Comparison of ENCODE assay signal across 8 cellular contexts in the genomic region with DNA sequence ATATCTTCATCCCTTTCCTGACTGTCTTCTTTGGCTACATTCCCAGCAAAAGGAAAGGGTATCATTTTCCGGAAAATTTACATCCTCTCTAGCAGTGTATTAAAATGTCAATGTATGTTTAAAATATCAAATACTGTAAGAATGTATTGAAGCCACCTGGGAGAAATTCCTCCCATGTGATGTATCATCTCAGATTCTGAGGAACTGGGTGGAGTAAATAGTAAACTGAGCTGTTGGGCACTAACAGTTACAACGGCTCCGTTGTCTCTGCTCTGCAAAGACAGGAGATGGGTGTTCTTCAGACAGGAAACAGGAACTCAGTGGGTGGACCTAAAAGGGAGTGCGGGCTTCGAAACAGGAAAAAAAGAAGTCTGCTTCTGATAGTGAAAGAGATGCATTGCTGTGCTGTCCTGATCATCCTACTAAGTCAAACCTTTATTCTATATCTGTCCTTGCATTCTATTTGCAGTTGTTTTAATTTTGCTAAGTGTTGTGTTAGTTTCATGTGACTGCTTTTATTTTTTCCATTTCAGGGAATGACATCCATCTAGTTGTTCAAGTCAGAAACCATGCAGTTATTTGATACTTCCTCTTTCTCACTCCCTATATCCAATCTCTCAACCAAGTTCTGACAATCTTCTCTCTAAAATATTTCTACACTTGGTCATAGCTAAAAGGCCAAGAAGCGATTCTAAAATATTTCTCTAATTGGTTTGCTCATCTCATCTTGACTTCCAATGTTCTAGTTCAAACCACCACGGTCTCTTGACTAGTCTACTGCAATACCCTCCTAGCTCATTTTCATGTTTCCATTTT. TPM values are rescaled to one million over a fixed set of nuclear protein-coding genes. Genes with fewer than 3 reads are reported as not detected.
DNase-seq lines count a peak whose midpoint lies in the region; ATAC-seq and TF ChIP-seq lines count a peak whose summit lies in the region.

No MANE protein-coding gene starts in this region.

- no peaks in the 10 kb centered on the region for H3K27me3 Mint-ChIP-seq in activated T-cell treated with anti-CD3 and anti-CD28 coated beads, Interleukin-2, amount 50 U/mL, for 24 hours

- H3K36me3 Mint-ChIP-seq in activated T-cell treated with anti-CD3 and anti-CD28 coated beads, Interleukin-2, amount 50 U/mL, for 24 hours (ENCODE audit: low read depth), result no peaks in the 10 kb centered on the region

- no peaks in the 10 kb centered on the region for H3K36me3 ChIP-seq in gastroesophageal sphincter
- H3K36me3 ChIP-seq in thyroid gland, result no peaks in the 10 kb centered on the region

- H3K9me3 ChIP-seq in gastroesophageal sphincter (no peaks in the 10 kb centered on the region), thyroid gland (no peaks in the 10 kb centered on the region)

- peaks cover 33% of the 10 kb centered on the region for H3K4me1 Mint-ChIP-seq in activated T-cell treated with anti-CD3 and anti-CD28 coated beads, Interleukin-2, amount 50 U/mL, for 24 hours (ENCODE audit: low read depth)

- peak; percentile 41 for ATAC-seq in HG03095 (IDR thresholded peaks at IDR 0.05; ENCODE audit: unreplicated experiment)
- ATAC-seq in SK-N-SH treated with all-trans-retinoic acid at 6 μM for 48 hours, result peak; percentile 97
- ATAC-seq in gastroesophageal sphincter, result peak; percentile 35
- no peak for ATAC-seq in HG02623 (IDR thresholded peaks at IDR 0.05; ENCODE audit: unreplicated experiment)

- no peak for DNase-seq in activated T-cell treated with anti-CD3 and anti-CD28 coated beads, Interleukin-2, amount 50 U/mL, for 24 hours
- DNase-seq in activated T-cell treated with anti-CD3 and anti-CD28 coated beads for 4 hours, result no peak
- no peak for DNase-seq in thyroid gland
- no peak for DNase-seq in NCI-H1105 (lab: John Stamatoyannopoulos, UW)

- H3K4me3 Mint-ChIP-seq in activated T-cell treated with anti-CD3 and anti-CD28 coated beads, Interleukin-2, amount 50 U/mL, for 24 hours, result peak overlapping the region; percentile 42

- intact Hi-C loops in thyroid gland (cut with DNase I), result no loop called here

- no peaks in the 10 kb centered on the region for H3K4me1 ChIP-seq in gastroesophageal sphincter
- no peaks in the 10 kb centered on the region for H3K4me1 ChIP-seq in thyroid gland

- 37 to 40% methylated on average over 7 of the region's 7 CpGs for WGBS in gastroesophageal sphincter (ENCODE audit: low coverage in 1 of 2), 2 donors
- 65 to 66% methylated on average over 7 of the region's 7 CpGs for WGBS in thyroid gland, 2 donors

- TF ChIP-seq EP300 in gastroesophageal sphincter (IDR thresholded peaks at IDR 0.05), result no peak

- no peaks in the 10 kb centered on the region for H3K9me3 Mint-ChIP-seq in activated T-cell treated with anti-CD3 and anti-CD28 coated beads, Interleukin-2, amount 50 U/mL, for 24 hours

- no peak for TF ChIP-seq CTCF in gastroesophageal sphincter (IDR thresholded peaks at IDR 0.05)
- TF ChIP-seq CTCF in thyroid gland (IDR thresholded peaks at IDR 0.05), result no peak

- H3K27ac Mint-ChIP-seq in activated T-cell treated with anti-CD3 and anti-CD28 coated beads, Interleukin-2, amount 50 U/mL, for 24 hours, result peak overlapping the region; percentile 78

- H3K27me3 ChIP-seq in gastroesophageal sphincter, result peaks cover 11% of the 10 kb centered on the region
- no peaks in the 10 kb centered on the region for H3K27me3 ChIP-seq in thyroid gland

- no peak for TF ChIP-seq POLR2A in gastroesophageal sphincter (IDR thresholded peaks at IDR 0.05)
- TF ChIP-seq POLR2A in thyroid gland (IDR thresholded peaks at IDR 0.05), result no peak

- H3K4me3 ChIP-seq in gastroesophageal sphincter (no peak overlapping the region), thyroid gland (replicated peaks in 1 of 3) (no peak overlapping the region)

- H3K27ac ChIP-seq in gastroesophageal sphincter (no peak overlapping the region), thyroid gland (no peak overlapping the region)

TF ChIP-seq in SK-N-SH treated with all-trans-retinoic acid at 6 μM for 48 hours, 23 proteins besides CTCF, POLR2A, EP300 and RAD21 (continues in another document):
- TF ChIP-seq BACH2 (CRISPR knock-in tag; IDR thresholded peaks at IDR 0.05; ENCODE audit: borderline replicate concordance), result no peak
- TF ChIP-seq, protein P1, sequence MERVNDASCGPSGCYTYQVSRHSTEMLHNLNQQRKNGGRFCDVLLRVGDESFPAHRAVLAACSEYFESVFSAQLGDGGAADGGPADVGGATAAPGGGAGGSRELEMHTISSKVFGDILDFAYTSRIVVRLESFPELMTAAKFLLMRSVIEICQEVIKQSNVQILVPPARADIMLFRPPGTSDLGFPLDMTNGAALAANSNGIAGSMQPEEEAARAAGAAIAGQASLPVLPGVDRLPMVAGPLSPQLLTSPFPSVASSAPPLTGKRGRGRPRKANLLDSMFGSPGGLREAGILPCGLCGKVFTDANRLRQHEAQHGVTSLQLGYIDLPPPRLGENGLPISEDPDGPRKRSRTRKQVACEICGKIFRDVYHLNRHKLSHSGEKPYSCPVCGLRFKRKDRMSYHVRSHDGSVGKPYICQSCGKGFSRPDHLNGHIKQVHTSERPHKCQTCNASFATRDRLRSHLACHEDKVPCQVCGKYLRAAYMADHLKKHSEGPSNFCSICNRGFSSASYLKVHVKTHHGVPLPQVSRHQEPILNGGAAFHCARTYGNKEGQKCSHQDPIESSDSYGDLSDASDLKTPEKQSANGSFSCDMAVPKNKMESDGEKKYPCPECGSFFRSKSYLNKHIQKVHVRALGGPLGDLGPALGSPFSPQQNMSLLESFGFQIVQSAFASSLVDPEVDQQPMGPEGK (CRISPR knock-in tag; IDR thresholded peaks at IDR 0.05; ENCODE audit: borderline replicate concordance), result no peak
- TF ChIP-seq, protein P2, sequence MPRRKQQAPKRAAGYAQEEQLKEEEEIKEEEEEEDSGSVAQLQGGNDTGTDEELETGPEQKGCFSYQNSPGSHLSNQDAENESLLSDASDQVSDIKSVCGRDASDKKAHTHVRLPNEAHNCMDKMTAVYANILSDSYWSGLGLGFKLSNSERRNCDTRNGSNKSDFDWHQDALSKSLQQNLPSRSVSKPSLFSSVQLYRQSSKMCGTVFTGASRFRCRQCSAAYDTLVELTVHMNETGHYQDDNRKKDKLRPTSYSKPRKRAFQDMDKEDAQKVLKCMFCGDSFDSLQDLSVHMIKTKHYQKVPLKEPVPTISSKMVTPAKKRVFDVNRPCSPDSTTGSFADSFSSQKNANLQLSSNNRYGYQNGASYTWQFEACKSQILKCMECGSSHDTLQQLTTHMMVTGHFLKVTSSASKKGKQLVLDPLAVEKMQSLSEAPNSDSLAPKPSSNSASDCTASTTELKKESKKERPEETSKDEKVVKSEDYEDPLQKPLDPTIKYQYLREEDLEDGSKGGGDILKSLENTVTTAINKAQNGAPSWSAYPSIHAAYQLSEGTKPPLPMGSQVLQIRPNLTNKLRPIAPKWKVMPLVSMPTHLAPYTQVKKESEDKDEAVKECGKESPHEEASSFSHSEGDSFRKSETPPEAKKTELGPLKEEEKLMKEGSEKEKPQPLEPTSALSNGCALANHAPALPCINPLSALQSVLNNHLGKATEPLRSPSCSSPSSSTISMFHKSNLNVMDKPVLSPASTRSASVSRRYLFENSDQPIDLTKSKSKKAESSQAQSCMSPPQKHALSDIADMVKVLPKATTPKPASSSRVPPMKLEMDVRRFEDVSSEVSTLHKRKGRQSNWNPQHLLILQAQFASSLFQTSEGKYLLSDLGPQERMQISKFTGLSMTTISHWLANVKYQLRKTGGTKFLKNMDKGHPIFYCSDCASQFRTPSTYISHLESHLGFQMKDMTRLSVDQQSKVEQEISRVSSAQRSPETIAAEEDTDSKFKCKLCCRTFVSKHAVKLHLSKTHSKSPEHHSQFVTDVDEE (CRISPR knock-in tag; IDR thresholded peaks at IDR 0.05), result no peak
- TF ChIP-seq ZNF565 (CRISPR knock-in tag; conservative IDR thresholded peaks at IDR 0.05; ENCODE audit: low read depth), result no peak
- TF ChIP-seq OSR1 (CRISPR knock-in tag; IDR thresholded peaks at IDR 0.05), result no peak
- TF ChIP-seq, protein P3, sequence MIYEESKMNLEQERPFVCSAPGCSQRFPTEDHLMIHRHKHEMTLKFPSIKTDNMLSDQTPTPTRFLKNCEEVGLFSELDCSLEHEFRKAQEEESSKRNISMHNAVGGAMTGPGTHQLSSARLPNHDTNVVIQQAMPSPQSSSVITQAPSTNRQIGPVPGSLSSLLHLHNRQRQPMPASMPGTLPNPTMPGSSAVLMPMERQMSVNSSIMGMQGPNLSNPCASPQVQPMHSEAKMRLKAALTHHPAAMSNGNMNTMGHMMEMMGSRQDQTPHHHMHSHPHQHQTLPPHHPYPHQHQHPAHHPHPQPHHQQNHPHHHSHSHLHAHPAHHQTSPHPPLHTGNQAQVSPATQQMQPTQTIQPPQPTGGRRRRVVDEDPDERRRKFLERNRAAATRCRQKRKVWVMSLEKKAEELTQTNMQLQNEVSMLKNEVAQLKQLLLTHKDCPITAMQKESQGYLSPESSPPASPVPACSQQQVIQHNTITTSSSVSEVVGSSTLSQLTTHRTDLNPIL (CRISPR knock-in tag; IDR thresholded peaks at IDR 0.05; ENCODE audit: low read depth), result no peak
- no peak for TF ChIP-seq ZFP30 (CRISPR knock-in tag; IDR thresholded peaks at IDR 0.05)
- TF ChIP-seq PPARA (CRISPR knock-in tag; IDR thresholded peaks at IDR 0.05; ENCODE audit: borderline replicate concordance), result no peak
- no peak for TF ChIP-seq CSDC2 (CRISPR knock-in tag; IDR thresholded peaks at IDR 0.05)
- TF ChIP-seq, protein P4, sequence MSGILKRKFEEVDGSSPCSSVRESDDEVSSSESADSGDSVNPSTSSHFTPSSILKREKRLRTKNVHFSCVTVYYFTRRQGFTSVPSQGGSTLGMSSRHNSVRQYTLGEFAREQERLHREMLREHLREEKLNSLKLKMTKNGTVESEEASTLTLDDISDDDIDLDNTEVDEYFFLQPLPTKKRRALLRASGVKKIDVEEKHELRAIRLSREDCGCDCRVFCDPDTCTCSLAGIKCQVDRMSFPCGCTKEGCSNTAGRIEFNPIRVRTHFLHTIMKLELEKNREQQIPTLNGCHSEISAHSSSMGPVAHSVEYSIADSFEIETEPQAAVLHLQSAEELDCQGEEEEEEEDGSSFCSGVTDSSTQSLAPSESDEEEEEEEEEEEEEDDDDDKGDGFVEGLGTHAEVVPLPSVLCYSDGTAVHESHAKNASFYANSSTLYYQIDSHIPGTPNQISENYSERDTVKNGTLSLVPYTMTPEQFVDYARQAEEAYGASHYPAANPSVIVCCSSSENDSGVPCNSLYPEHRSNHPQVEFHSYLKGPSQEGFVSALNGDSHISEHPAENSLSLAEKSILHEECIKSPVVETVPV (CRISPR knock-in tag; IDR thresholded peaks at IDR 0.05), result no peak
- no peak for TF ChIP-seq ARNTL (CRISPR knock-in tag; IDR thresholded peaks at IDR 0.05; ENCODE audit: borderline replicate concordance, low read depth)

RNA-seq across cellular contexts. Expression of a gene that starts 19.4 kb away (rescaled TPM):
- total RNA-seq in gastroesophageal sphincter, result 10 to 100 TPM; 16.3 to 28.8 (median 19.5) TPM
- 10 to 100 TPM; 14.4 to 19.4 (median 18.4) TPM for total RNA-seq in thyroid gland

RNA-seq across cellular contexts. Expression of a gene that starts 20.2 kb away (rescaled TPM):
- 10 to 100 TPM in 1 of 4 donors, 1 to 10 TPM in 3; 7.2 to 13.2 (median 8.6) TPM for total RNA-seq in gastroesophageal sphincter
- 1 to 10 TPM in 3 of 4 donors, under 1 TPM in 1; 0.98 to 5.6 (median 2.2) TPM for total RNA-seq in thyroid gland

RNA-seq across cellular contexts. Expression of a gene that starts 44.2 kb away (rescaled TPM):
- total RNA-seq in gastroesophageal sphincter (10 to 100 TPM; 25.0 to 37.6 (median 29.1) TPM), thyroid gland (10 to 100 TPM; 27.3 to 45.9 (median 37.5) TPM)

RNA-seq across cellular contexts. Expression of a gene that starts 44.4 kb away (rescaled TPM):
- total RNA-seq in gastroesophageal sphincter (10 to 100 TPM; 62.7 to 92.1 (median 86.2) TPM), thyroid gland (100 to 1,000 TPM in 3 of 4 donors, 10 to 100 TPM in 1; 93.7 to 168 (median 112) TPM)

RNA-seq across cellular contexts. Expression of a gene that starts 47.9 kb away (rescaled TPM):
- total RNA-seq in gastroesophageal sphincter, result not detected
- not detected for total RNA-seq in thyroid gland
